In genomic region chr16:89700649-89701424, GRCh38 we compare ENCODE assay signal across 7 cellular contexts. TPM values are rescaled to one million over a fixed set of nuclear protein-coding genes. Genes with fewer than 3 reads are reported as not detected.
DNase-seq lines count a peak whose midpoint lies in the region; ATAC-seq, FAIRE-seq and TF ChIP-seq lines count a peak whose summit lies in the region.

No MANE protein-coding gene starts in this region.

- peak overlapping the region; percentile 71 to 93 for H3K9ac ChIP-seq in kidney (ENCODE audit: low read length in 2 of 2)

- peak overlapping the region; percentile 84 for H3K4me3 Mint-ChIP-seq in T-helper 17 cell

- H3K36me3 Mint-ChIP-seq in T-helper 17 cell (ENCODE audit: low read depth): no peaks in the 10 kb centered on the region

- H3K9me3 ChIP-seq in T-helper 17 cell (ENCODE audit: control insufficient read depth, low read length, poor library complexity, severe bottlenecking) (no peaks in the 10 kb centered on the region), kidney (ENCODE audit: control insufficient read depth in 1 of 2, low read length in 2 of 2) (no peaks in the 10 kb centered on the region)

- intact Hi-C loops in kidney (cut with DNase I): loop anchor here (10.0 kb wide), 1 partner anchor 164 kb away; no protein-coding TSS in a partner anchor

- TF ChIP-seq CTCF in GM12864 (IDR thresholded peaks at IDR 0.05; ENCODE audit: low read depth, low read length, missing control alignments) (peak; percentile 29), bronchial epithelial cell (IDR thresholded peaks at IDR 0.05; ENCODE audit: insufficient read depth, low read length, severe bottlenecking) (peak; percentile 57), kidney (IDR thresholded peaks at IDR 0.05; ENCODE audit: borderline replicate concordance, extremely low read depth, insufficient read depth) (peak; percentile 22)

- H3K27ac Mint-ChIP-seq in T-helper 17 cell: peak overlapping the region; percentile 68

- H3K4me1 Mint-ChIP-seq in T-helper 17 cell: peaks cover 11% of the 10 kb centered on the region

- no peaks in the 10 kb centered on the region for H3K27me3 Mint-ChIP-seq in T-helper 17 cell

- peaks cover 5 to 14% of the 10 kb centered on the region in 2 donors for H3K4me1 ChIP-seq in kidney (ENCODE audit: control insufficient read depth in 1 of 2, insufficient read depth in 1 of 2, low read depth in 1 of 2, low read length in 2 of 2)

- H3K36me3 ChIP-seq in bronchial epithelial cell (ENCODE audit: control insufficient read depth, insufficient read depth, low read length) (peaks cover 4% of the 10 kb centered on the region), kidney (ENCODE audit: control insufficient read depth in 1 of 2, insufficient read depth in 2 of 2, low read length in 2 of 2) (no peaks in the 10 kb centered on the region)

- DNase-seq in GM12864 (ENCODE audit: low read depth) (no peak), HT-29 (ENCODE audit: low spot score) (peak; percentile 77), T-helper 17 cell (peak; percentile 42 to 49 (median 45)), bronchial epithelial cell (ENCODE audit: low read depth) (peak; percentile 53), kidney (peak; percentile 90)
- DNase-seq in stimulated activated CD4-positive, alpha-beta T cell treated with anti-CD3 and anti-CD28 coated beads, TNF-alpha, amount 100 ng/mL, for 48 hours (ENCODE audit: low read depth in 3 of 3): peak in 2 of 3 donors; percentile 40 to 47

- ATAC-seq in T-helper 17 cell (peak; percentile 24), GM21576 (IDR thresholded peaks at IDR 0.05; ENCODE audit: unreplicated experiment) (no peak)

- H3K27me3 ChIP-seq in bronchial epithelial cell (ENCODE audit: control insufficient read depth, insufficient read depth, low read length): no peaks in the 10 kb centered on the region

- H3K4me3 ChIP-seq in GM12864 (ENCODE audit: low read depth, low read length): peak overlapping the region; percentile 64
- H3K4me3 ChIP-seq in bronchial epithelial cell (ENCODE audit: low read depth, low read length): peak overlapping the region; percentile 79
- H3K4me3 ChIP-seq in kidney (ENCODE audit: low read length in 2 of 2): peak overlapping the region; percentile 68 to 80

- FAIRE-seq in bronchial epithelial cell (lab: Jason Lieb, UNC) (no peak), kidney (lab: Jason Lieb, UNC) (no peak)

- peak overlapping the region; percentile 95 to 97 for H3K27ac ChIP-seq in kidney (ENCODE audit: low read depth in 2 of 2, low read length in 2 of 2)

RNA-seq across cellular contexts. Expression of gene SPATA2L, which starts 0.7 kb away (rescaled TPM):
- 71.3 and 83.7 TPM in 2 replicates for total RNA-seq in HT-29 (2014; rRNA removed; shearing (Covaris generic))
- total RNA-seq in T-helper 17 cell (10 to 100 TPM; 20.6 to 30.8 TPM), bronchial epithelial cell (12.1 and 14.2 TPM in 2 replicates), kidney (15.1 TPM)
- polyA plus RNA-seq in kidney (ENCODE audit: insufficient read depth, low read depth, low replicate concordance): 12.6 TPM

RNA-seq across cellular contexts. Expression of gene CDK10, which starts 14.3 kb away (rescaled TPM):
- 107 and 116 TPM in 2 replicates for total RNA-seq in HT-29 (2014; rRNA removed; shearing (Covaris generic))
- total RNA-seq in T-helper 17 cell (10 to 100 TPM; 83.0 to 86.0 TPM), bronchial epithelial cell (30.5 and 280 TPM in 2 replicates), kidney (118 TPM)
- polyA plus RNA-seq in kidney (ENCODE audit: insufficient read depth, low read depth, low replicate concordance): 82.6 TPM

RNA-seq across cellular contexts. Expression of gene VPS9D1, which starts 19.9 kb away (rescaled TPM):
- 11.7 and 19.1 TPM in 2 replicates for total RNA-seq in HT-29 (2014; rRNA removed; shearing (Covaris generic))
- total RNA-seq in T-helper 17 cell (10 to 100 TPM; 18.8 to 23.2 TPM), bronchial epithelial cell (3.4 and 4.6 TPM in 2 replicates), kidney (24.4 TPM)
- polyA plus RNA-seq in kidney (ENCODE audit: insufficient read depth, low read depth, low replicate concordance): 18.3 TPM

RNA-seq across cellular contexts. Expression of gene ZNF276, which starts 20.5 kb away (rescaled TPM):
- 48.0 and 48.3 TPM in 2 replicates for total RNA-seq in HT-29 (2014; rRNA removed; shearing (Covaris generic))
- total RNA-seq in T-helper 17 cell: 100 to 1,000 TPM; 103 to 104 TPM
- total RNA-seq in bronchial epithelial cell: 12.9 and 15.5 TPM in 2 replicates
- 35.4 TPM for total RNA-seq in kidney
- 16.4 TPM for polyA plus RNA-seq in kidney (ENCODE audit: insufficient read depth, low read depth, low replicate concordance)

RNA-seq across cellular contexts. Expression of gene SPATA33, which starts 43.2 kb away (rescaled TPM):
- 12.5 and 17.1 TPM in 2 replicates for total RNA-seq in HT-29 (2014; rRNA removed; shearing (Covaris generic))
- total RNA-seq in T-helper 17 cell (10 to 100 TPM in 1 of 2 donors, 1 to 10 TPM in 1; 8.3 to 10.1 TPM), bronchial epithelial cell (1.3 and 2.3 TPM in 2 replicates), kidney (16.3 TPM)
- polyA plus RNA-seq in kidney (ENCODE audit: insufficient read depth, low read depth, low replicate concordance): 13.4 TPM
